Comparison of ENCODE assay signal across 21 cellular contexts in genomic region chr2:200089756-200090109, GRCh38.
DNase-seq lines count a peak whose midpoint lies in the region; ATAC-seq and TF ChIP-seq lines count a peak whose summit lies in the region.
"Had no signal": no experiment of that assay in that cellular context is flagged by ENCODE, and none has a peak within 500 bp of the region (broad histone marks: within the 10 kb centered on the region; RNA-seq: fewer than 3 reads in every experiment).

No MANE protein-coding gene starts in this region.

- H3K4me1 ChIP-seq in mesenchymal stem cell (ENCODE audit: control insufficient read depth, insufficient read depth, low read depth, low read length) = no peaks in the 10 kb centered on the region
- peaks cover 44% of the 10 kb centered on the region for H3K4me1 ChIP-seq in neural progenitor cell

- no peaks in the 10 kb centered on the region for H3K79me1 ChIP-seq in mesenchymal stem cell (replicated peaks; ENCODE audit: low read length, poor library complexity, severe bottlenecking)

- no peak overlapping the region for H2BK12ac ChIP-seq in mesenchymal stem cell (ENCODE audit: low read length in 2 of 2)

- peaks cover 3% of the 10 kb centered on the region for H3F3A ChIP-seq in neural progenitor cell (ENCODE audit: low read depth)

- no peak overlapping the region for H3K4ac ChIP-seq in mesenchymal stem cell (ENCODE audit: low read depth in 1 of 2, low read length in 2 of 2)

- H3K9ac ChIP-seq in mesenchymal stem cell (ENCODE audit: low read length) (peak overlapping the region; percentile 62), neural progenitor cell (no peak overlapping the region)

- H3K27ac Mint-ChIP-seq in brain (peak overlapping the region in 4 of 5 experiments; percentile 12 to 73 (median 32)), neural progenitor cell (peak overlapping the region; percentile 20)
- H3K27ac Mint-ChIP-seq: CD4-positive, CD25-positive, alpha-beta regulatory T cell; HFFc6 had no signal

- no peak overlapping the region for H3K23ac ChIP-seq in mesenchymal stem cell (ENCODE audit: low read length in 2 of 2)

- H2BK120ac ChIP-seq in mesenchymal stem cell (ENCODE audit: low read depth, low read length) = no peak overlapping the region

- no peak overlapping the region for H3K18ac ChIP-seq in mesenchymal stem cell (ENCODE audit: low read depth in 1 of 2, low read length in 2 of 2)

- WGBS in mesenchymal stem cell = 84% methylated on average over 6 of the region's 6 CpGs

- H3K27me3 Mint-ChIP-seq in brain (peaks cover 3% of the 10 kb centered on the region), neural progenitor cell (ENCODE audit: insufficient read depth, low read depth) (peaks cover 5% of the 10 kb centered on the region)

- in situ Hi-C loops in G401 (cut with HindIII; ENCODE audit: low sequenced_read_pairs) = no loop called here

- ATAC-seq in HG03521 (IDR thresholded peaks at IDR 0.05; ENCODE audit: unreplicated experiment) (no peak), HG02759 (IDR thresholded peaks at IDR 0.05; ENCODE audit: unreplicated experiment) (no peak)
- ATAC-seq: PC-3 had no signal

- H3K9me3 Mint-ChIP-seq in brain = no peaks in the 10 kb centered on the region
- H3K9me3 Mint-ChIP-seq in neural progenitor cell = no peaks in the 10 kb centered on the region
- H3K9me3 Mint-ChIP-seq: HFFc6 had no signal

- no peak overlapping the region for H4K91ac ChIP-seq in mesenchymal stem cell (ENCODE audit: low read length)

- H3K4me2 ChIP-seq in mesenchymal stem cell (ENCODE audit: low read length, poor library complexity, severe bottlenecking) (no peak overlapping the region), neural progenitor cell (peak overlapping the region; percentile 6)

- TF ChIP-seq CTCF in brain (conservative IDR thresholded peaks at IDR 0.05) (no peak), neural progenitor cell (IDR thresholded peaks at IDR 0.05) (no peak)

- H2AK5ac ChIP-seq in mesenchymal stem cell (ENCODE audit: low read length, severe bottlenecking) = no peak overlapping the region

- H3K4me3 Mint-ChIP-seq in brain (no peak overlapping the region), neural progenitor cell (no peak overlapping the region)
- H3K4me3 Mint-ChIP-seq: CD4-positive, CD25-positive, alpha-beta regulatory T cell; HFFc6 had no signal

- H3K27me3 ChIP-seq in mesenchymal stem cell (ENCODE audit: control insufficient read depth in 1 of 2, insufficient read depth in 1 of 2, low read length in 2 of 2) = no peaks in the 10 kb centered on the region
- no peaks in the 10 kb centered on the region for H3K27me3 ChIP-seq in neural progenitor cell
- H3K27me3 ChIP-seq: SJCRH30 had no signal

- DNase-seq in G401 (ENCODE audit: low spot score) = peak; percentile 55
- DNase-seq in mesenchymal stem cell = no peak
- DNase-seq in neural progenitor cell (ENCODE audit: low spot score) = no peak
- no peak for DNase-seq in activated CD4-positive, alpha-beta T cell treated with anti-CD3 and anti-CD28 coated beads, Interleukin-2, amount 50 U/mL, for 4 hours
- no peak for DNase-seq in kidney glomerular epithelial cell (lab: John Stamatoyannopoulos, UW)
- DNase-seq: CD4-positive, CD25-positive, alpha-beta regulatory T cell; DMS153; DND-41; NCI-H1048; NCI-H1417; NCI-H1694 treated with DMSO at 0.1 percent for 48 hours; NCI-H2081; NCI-H446; NCI-H524 treated with DMSO at 0.1 percent for 48 hours; NCI-H774; PC-3; SJCRH30 had no signal

- no peaks in the 10 kb centered on the region for H4K20me1 ChIP-seq in neural progenitor cell (ENCODE audit: low read depth)

- H2BK5ac ChIP-seq in mesenchymal stem cell (ENCODE audit: low read depth, low read length, poor library complexity, severe bottlenecking) = no peak overlapping the region

- H3K79me2 ChIP-seq in neural progenitor cell (ENCODE audit: low read depth) = no peaks in the 10 kb centered on the region

- H3K9me3 ChIP-seq in mesenchymal stem cell (ENCODE audit: control insufficient read depth, low read length) (no peaks in the 10 kb centered on the region), neural progenitor cell (ENCODE audit: low read depth) (no peaks in the 10 kb centered on the region)
- H3K9me3 ChIP-seq: SJCRH30 had no signal

- no peak overlapping the region for H4K8ac ChIP-seq in mesenchymal stem cell (ENCODE audit: low read length)

- H3K4me3 ChIP-seq in mesenchymal stem cell (ENCODE audit: insufficient read depth in 1 of 2, low read depth in 1 of 2, low read length in 2 of 2) = no peak overlapping the region
- no peak overlapping the region for H3K4me3 ChIP-seq in neural progenitor cell
- H3K4me3 ChIP-seq: SJCRH30 had no signal

- H2AFZ ChIP-seq in mesenchymal stem cell (ENCODE audit: low read depth, low read length) (no peak overlapping the region), neural progenitor cell (replicated peaks) (no peak overlapping the region)

- no peak overlapping the region for H3K14ac ChIP-seq in mesenchymal stem cell (ENCODE audit: low read length in 2 of 2)

- H3K27ac ChIP-seq in mesenchymal stem cell (ENCODE audit: low read length, poor library complexity, severe bottlenecking) (no peak overlapping the region), neural progenitor cell (no peak overlapping the region)
- H3K27ac ChIP-seq: SJCRH30 had no signal

- H3K36me3 Mint-ChIP-seq in brain (no peaks in the 10 kb centered on the region), neural progenitor cell (no peaks in the 10 kb centered on the region)
- H3K36me3 Mint-ChIP-seq: CD4-positive, CD25-positive, alpha-beta regulatory T cell had no signal

- H3K4me1 Mint-ChIP-seq in brain (peaks cover 60% of the 10 kb centered on the region), neural progenitor cell (peaks cover 52% of the 10 kb centered on the region)
- H3K4me1 Mint-ChIP-seq: CD4-positive, CD25-positive, alpha-beta regulatory T cell had no signal

- H3K36me3 ChIP-seq in mesenchymal stem cell (ENCODE audit: control insufficient read depth in 1 of 2, insufficient read depth in 2 of 2, low read depth in 1 of 2, low read length in 2 of 2) = no peaks in the 10 kb centered on the region
- H3K36me3 ChIP-seq in neural progenitor cell = no peaks in the 10 kb centered on the region
- H3K36me3 ChIP-seq: SJCRH30 had no signal

- H2BK15ac ChIP-seq in mesenchymal stem cell (ENCODE audit: low read depth, poor library complexity, severe bottlenecking) = no peak overlapping the region
